Comparison of ENCODE assay signal across 5 cellular contexts in genomic region chr6:26766221-26766620, GRCh38.
DNase-seq lines count a peak whose midpoint lies in the region; ATAC-seq, FAIRE-seq and TF ChIP-seq lines count a peak whose summit lies in the region.
"Not testable (repeated sequence)": the region's sequence is repeated elsewhere in the genome, so short reads cannot be mapped to it uniquely, and the experiment has no call there.

No MANE protein-coding gene starts in this region.

- not testable (repeated sequence) for H3K9me3 ChIP-seq in HCT116 (ENCODE audit: control insufficient read depth in 1 of 2, insufficient read depth in 1 of 2, low read depth in 1 of 2, low read length in 2 of 2); RWPE2 (ENCODE audit: severe bottlenecking); K562 (replicated peaks; ENCODE audit: control insufficient read depth, insufficient read depth, low read depth, low read length)

- in situ Hi-C loops in K562 (cut with MboI), result not testable (repeated sequence)

- no CpG with 5 or more reads among the region's 22 CpGs for WGBS in K562 (ENCODE audit: insufficient coverage, low coverage, missing lambda C conversion rate)

- not testable (repeated sequence) for BruUV-seq in HCT116 (replicated peaks; lab: Mats Ljungman, UMichigan)
- BruUV-seq in K562 (replicated peaks; lab: Mats Ljungman, UMichigan), result TSS peak; percentile 100

- peak; percentile 93 for FAIRE-seq in G401.6 (lab: Jason Lieb, UNC)
- FAIRE-seq in K562 (lab: Jason Lieb, UNC), result not testable (repeated sequence)

- not testable (repeated sequence) for H3K27me3 ChIP-seq in HCT116 (ENCODE audit: insufficient read depth, low read length); RWPE2 (ENCODE audit: insufficient read depth, poor library complexity, severe bottlenecking); K562 (ENCODE audit: control insufficient read depth in 2 of 2, insufficient read depth in 2 of 2, low read length in 2 of 2); foreskin keratinocyte

- not testable (repeated sequence) for DNase-seq in HCT116 (ENCODE audit: low read depth, low spot score); RWPE2 (ENCODE audit: low spot score); K562 (ENCODE audit: extremely low read depth in 1 of 4, low spot score in 3 of 4); foreskin keratinocyte

- H3K9ac ChIP-seq in HCT116 (ENCODE audit: low read length); K562 (ENCODE audit: insufficient read depth in 1 of 2, low read depth in 2 of 2, low read length in 2 of 2): not testable (repeated sequence)

- TF ChIP-seq POLR2A in HCT116 (IDR thresholded peaks at IDR 0.05; ENCODE audit: borderline replicate concordance, extremely low read depth, insufficient read depth, insufficient read length); K562 (conservative IDR thresholded peaks at IDR 0.05): not testable (repeated sequence)

- not testable (repeated sequence) for TF ChIP-seq EP300 in K562 (IDR thresholded peaks at IDR 0.05; ENCODE audit: low read length)

- RAD21 ChIA-PET in HCT116 (lab: Charles Lee; ENCODE audit: low non-redundant PET in 1 of 2, low total read pairs in 2 of 2, uncharacterized antibody in 2 of 2, unreplicated experiment in 2 of 2), result not testable (repeated sequence)

- intact Hi-C loops in HCT116 (cut with micrococcal nuclease); K562 (cut with micrococcal nuclease): not testable (repeated sequence)

- H3K4me2 ChIP-seq in HCT116 (ENCODE audit: low read length); K562 (ENCODE audit: insufficient read depth, low read length): not testable (repeated sequence)

- not testable (repeated sequence) for H3K9me2 ChIP-seq in HCT116 (ENCODE audit: insufficient read depth)

- H3K4me1 ChIP-seq in HCT116 (ENCODE audit: control insufficient read depth in 1 of 2, insufficient read depth in 2 of 2, low read length in 2 of 2); RWPE2 (ENCODE audit: insufficient read depth, poor library complexity, severe bottlenecking); K562 (replicated peaks in 1 of 2; ENCODE audit: control insufficient read depth in 2 of 2, insufficient read depth in 2 of 2, low read length in 2 of 2); foreskin keratinocyte: not testable (repeated sequence)

- H3K36me3 ChIP-seq in HCT116 (ENCODE audit: control insufficient read depth in 1 of 2, insufficient read depth in 2 of 2, low read length in 2 of 2); RWPE2 (ENCODE audit: low read depth); K562 (ENCODE audit: control insufficient read depth, insufficient read depth, low read length): not testable (repeated sequence)

- not testable (repeated sequence) for TF ChIP-seq CTCF in HCT116 (IDR thresholded peaks at IDR 0.05 in 2 of 3, conservative IDR thresholded peaks at IDR 0.05 in 1 of 3; ENCODE audit: borderline replicate concordance in 1 of 3, insufficient read depth in 1 of 3, low read depth in 2 of 3, low read length in 2 of 3); RWPE2 (IDR thresholded peaks at IDR 0.05; ENCODE audit: poor library complexity, severe bottlenecking); K562 (IDR thresholded peaks at IDR 0.05 in 2 of 3, conservative IDR thresholded peaks at IDR 0.05 in 1 of 3; ENCODE audit: insufficient read depth in 2 of 3, low read depth in 1 of 3, low read length in 3 of 3); foreskin keratinocyte (conservative IDR thresholded peaks at IDR 0.05)

- CTCF ChIA-PET in HCT116 (lab: Charles Lee); K562 (lab: Yijun Ruan, JAX; ENCODE audit: low intra/inter-chr PET ratio): not testable (repeated sequence)

- not testable (repeated sequence) for TF ChIP-seq RAD21 in HCT116 (IDR thresholded peaks at IDR 0.05; ENCODE audit: low read depth); K562 (CRISPR knock-in tag; conservative IDR thresholded peaks at IDR 0.05 in 1 of 2, IDR thresholded peaks at IDR 0.05 in 1 of 2)

- H3K27ac ChIP-seq in HCT116 (ENCODE audit: low read depth, low read length); RWPE2 (ENCODE audit: poor library complexity, severe bottlenecking); K562 (ENCODE audit: extremely low read depth, low read depth, low read length); foreskin keratinocyte: not testable (repeated sequence)

- POLR2A ChIA-PET in HCT116 (lab: Charles Lee); K562 (lab: Yijun Ruan, JAX): not testable (repeated sequence)

- not testable (repeated sequence) for H2AFZ ChIP-seq in HCT116 (ENCODE audit: low read depth, low read length, poor library complexity, severe bottlenecking); K562 (ENCODE audit: low read depth, low read length)

- ATAC-seq in HCT116 (peak; percentile 94), RWPE2 (ENCODE audit: low read depth) (peak; percentile 56; the same call in 2 of the 3 replicates), K562 (peak; percentile 73), foreskin keratinocyte (peak; percentile 33)

- H3K9me1 ChIP-seq in K562 (ENCODE audit: control insufficient read depth, insufficient read depth, low read length), result not testable (repeated sequence)

- not testable (repeated sequence) for H3K79me2 ChIP-seq in HCT116 (ENCODE audit: insufficient read depth, low read length); K562 (ENCODE audit: control insufficient read depth, insufficient read depth, low read length)

- H3K4me3 ChIP-seq in HCT116 (replicated peaks in 1 of 2; ENCODE audit: low read depth in 1 of 2, low read length in 2 of 2); RWPE2 (ENCODE audit: severe bottlenecking); K562: not testable (repeated sequence)

- H4K20me1 ChIP-seq in HCT116 (ENCODE audit: insufficient read depth); K562 (replicated peaks; ENCODE audit: control insufficient read depth, insufficient read depth, low read length): not testable (repeated sequence)

Comparison
In these comparisons a context has a peak if more than half of its experiments do, and no peak if none do; other contexts are left out.
1. ATAC-seq: peak in every context shown above with its lines; median percentile 94 in HCT116; 73 in K562; 56 in RWPE2; 33 in foreskin keratinocyte.